14 cellular contexts compared by ENCODE assay signal in the genomic region with DNA sequence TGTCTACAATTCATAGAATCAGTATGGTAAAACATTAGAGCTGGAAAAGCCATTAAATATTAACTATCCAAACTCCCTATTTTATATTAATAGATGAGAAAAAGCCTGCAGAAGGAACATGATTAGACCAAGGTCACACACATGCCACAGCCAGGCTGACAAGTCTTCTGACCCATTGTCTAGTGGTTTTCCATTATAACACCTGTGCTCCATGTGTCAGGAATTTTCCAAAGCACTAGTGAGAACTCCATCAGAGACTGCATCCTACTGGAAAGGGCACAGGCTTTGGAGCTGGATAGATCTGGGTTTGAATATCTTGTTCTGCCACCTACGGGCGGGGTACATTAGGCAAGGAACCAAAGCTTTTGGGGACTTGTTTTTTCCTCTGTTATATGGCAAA.
DNase-seq lines count a peak whose midpoint lies in the region; ATAC-seq and TF ChIP-seq lines count a peak whose summit lies in the region.
"Had no signal": no experiment of that assay in that cellular context is flagged by ENCODE, and none has a peak within 500 bp of the region (broad histone marks: within the 10 kb centered on the region; RNA-seq: fewer than 3 reads in every experiment).

No MANE protein-coding gene starts in this region.

- H3K18ac ChIP-seq in mesenchymal stem cell (ENCODE audit: low read depth in 1 of 2, low read length in 2 of 2): peak overlapping the region in 1 of 2 experiments; percentile 5

- no peaks in the 10 kb centered on the region for H3K27me3 ChIP-seq in breast epithelium
- H3K27me3 ChIP-seq in mesenchymal stem cell (ENCODE audit: control insufficient read depth in 1 of 2, insufficient read depth in 1 of 2, low read length in 2 of 2): no peaks in the 10 kb centered on the region
- no peaks in the 10 kb centered on the region for H3K27me3 ChIP-seq in suprapubic skin
- H3K27me3 ChIP-seq: MG63, neural progenitor cell had no signal

- H3K9ac ChIP-seq in mesenchymal stem cell (ENCODE audit: low read length): no peak overlapping the region
- H3K9ac ChIP-seq: neural progenitor cell had no signal

- intact Hi-C loops in breast epithelium (cut with DNase I; ENCODE audit: low total_unique reads): loop anchor here (10.0 kb wide), 1 partner anchor 830 kb away; a partner anchor contains a TSS

- H3K14ac ChIP-seq in mesenchymal stem cell (ENCODE audit: low read length in 2 of 2): no peak overlapping the region

- H3K4me1 Mint-ChIP-seq in activated naive CD4-positive, alpha-beta T cell treated with anti-CD3 and anti-CD28 coated beads, Interleukin-2, amount 10 ng/mL, durations not matched to agents 7 days and 5 days: no peaks in the 10 kb centered on the region

- H3K27ac ChIP-seq in breast epithelium (peak overlapping the region; percentile 89 to 92), mesenchymal stem cell (ENCODE audit: low read length, poor library complexity, severe bottlenecking) (peak overlapping the region; percentile 97), suprapubic skin (peak overlapping the region; percentile 83)
- H3K27ac ChIP-seq: neural progenitor cell had no signal

- no peak overlapping the region for H2AFZ ChIP-seq in mesenchymal stem cell (ENCODE audit: low read depth, low read length)
- H2AFZ ChIP-seq: neural progenitor cell had no signal

- H4K8ac ChIP-seq in mesenchymal stem cell (ENCODE audit: low read length): no peak overlapping the region

- H3K36me3 Mint-ChIP-seq in activated naive CD4-positive, alpha-beta T cell treated with anti-CD3 and anti-CD28 coated beads, Interleukin-2, amount 10 ng/mL, durations not matched to agents 7 days and 5 days: peaks cover 5% of the 10 kb centered on the region

- CTCF ChIA-PET in activated naive CD4-positive, alpha-beta T cell treated with anti-CD3 and anti-CD28 coated beads, Interleukin-2, amount 10 ng/mL, durations not matched to agents 7 days and 5 days (lab: Charles Lee): no interaction called here

- ATAC-seq in GM18502 (IDR thresholded peaks at IDR 0.05; ENCODE audit: poor library complexity, unreplicated experiment): no peak
- ATAC-seq: CD8-positive, alpha-beta T cell; stimulated activated naive B cell treated with anti-CD40 and anti-IgM and Interleukin-4, amounts not matched to agents 10 μg/mL and 1 μg/mL and 100 μg/mL, for 72 hours had no signal

- no peak overlapping the region for H3K23ac ChIP-seq in mesenchymal stem cell (ENCODE audit: low read length in 2 of 2)

- peaks cover 4 to 22% of the 10 kb centered on the region in 2 donors for H3K4me1 ChIP-seq in breast epithelium
- H3K4me1 ChIP-seq in mesenchymal stem cell (ENCODE audit: control insufficient read depth, insufficient read depth, low read depth, low read length): peaks cover 9% of the 10 kb centered on the region
- peaks cover 75% of the 10 kb centered on the region for H3K4me1 ChIP-seq in suprapubic skin

- no peak for TF ChIP-seq EP300 in suprapubic skin (IDR thresholded peaks at IDR 0.05)

- peak overlapping the region; percentile 100 for H2AK5ac ChIP-seq in mesenchymal stem cell (ENCODE audit: low read length, severe bottlenecking)

- no peak overlapping the region for H2BK5ac ChIP-seq in mesenchymal stem cell (ENCODE audit: low read depth, low read length, poor library complexity, severe bottlenecking)

- no peak overlapping the region for H3K4me2 ChIP-seq in mesenchymal stem cell (ENCODE audit: low read length, poor library complexity, severe bottlenecking)
- H3K4me2 ChIP-seq: neural progenitor cell had no signal

- DNase-seq in HK-2 (ENCODE audit: unreplicated experiment): peak; percentile 60
- no peak for DNase-seq in breast epithelium (ENCODE audit: low spot score in 2 of 2)
- no peak for DNase-seq in mesenchymal stem cell
- DNase-seq in suprapubic skin (ENCODE audit: low spot score in 2 of 2): no peak
- DNase-seq in NCI-H1694 (lab: John Stamatoyannopoulos, UW): no peak
- DNase-seq in activated naive CD4-positive, alpha-beta T cell treated with anti-CD3 and anti-CD28 coated beads, Interleukin-2, amount 10 ng/mL, durations not matched to agents 7 days and 5 days: no peak
- DNase-seq in anterior cingulate cortex (lab: John Stamatoyannopoulos, UW): no peak
- DNase-seq: amniotic stem cell; CD8-positive, alpha-beta T cell; MG63; stimulated activated CD4-positive, alpha-beta T cell treated with anti-CD3 and anti-CD28 coated beads, Interleukin-2, amount 100 ng/mL, for 48 hours; stimulated activated naive B cell treated with anti-CD40 and anti-IgM and Interleukin-4, amounts not matched to agents 10 μg/mL and 1 μg/mL and 100 μg/mL, for 72 hours had no signal

- H3K79me1 ChIP-seq in mesenchymal stem cell (replicated peaks; ENCODE audit: low read length, poor library complexity, severe bottlenecking): peaks cover 8% of the 10 kb centered on the region

- peak overlapping the region; percentile 38 to 89 for H2BK12ac ChIP-seq in mesenchymal stem cell (ENCODE audit: low read length in 2 of 2)

- H3K36me3 ChIP-seq in breast epithelium (no peaks in the 10 kb centered on the region), mesenchymal stem cell (ENCODE audit: control insufficient read depth in 1 of 2, insufficient read depth in 2 of 2, low read depth in 1 of 2, low read length in 2 of 2) (no peaks in the 10 kb centered on the region), suprapubic skin (no peaks in the 10 kb centered on the region)
- H3K36me3 ChIP-seq: neural progenitor cell had no signal

- peaks cover 7% of the 10 kb centered on the region for H3K9me3 Mint-ChIP-seq in activated naive CD4-positive, alpha-beta T cell treated with anti-CD3 and anti-CD28 coated beads, Interleukin-2, amount 10 ng/mL, durations not matched to agents 7 days and 5 days

- no peak overlapping the region for H2BK120ac ChIP-seq in mesenchymal stem cell (ENCODE audit: low read depth, low read length)

- no peak overlapping the region for H3K4me3 ChIP-seq in breast epithelium
- no peak overlapping the region for H3K4me3 ChIP-seq in mesenchymal stem cell (ENCODE audit: insufficient read depth in 1 of 2, low read depth in 1 of 2, low read length in 2 of 2)
- H3K4me3 ChIP-seq in suprapubic skin: no peak overlapping the region
- H3K4me3 ChIP-seq: MG63, neural progenitor cell had no signal

- H3K9me3 ChIP-seq in breast epithelium (peaks cover 0 to 7% of the 10 kb centered on the region in 2 donors), mesenchymal stem cell (ENCODE audit: control insufficient read depth, low read length) (peaks cover 7% of the 10 kb centered on the region), suprapubic skin (no peaks in the 10 kb centered on the region)

- peak overlapping the region in 1 of 2 experiments; percentile 77 for H3K4ac ChIP-seq in mesenchymal stem cell (ENCODE audit: low read depth in 1 of 2, low read length in 2 of 2)

- H4K91ac ChIP-seq in mesenchymal stem cell (ENCODE audit: low read length): no peak overlapping the region

- no peak overlapping the region for H2BK15ac ChIP-seq in mesenchymal stem cell (ENCODE audit: low read depth, poor library complexity, severe bottlenecking)

- TF ChIP-seq CTCF in breast epithelium (IDR thresholded peaks at IDR 0.05) (no peak), suprapubic skin (IDR thresholded peaks at IDR 0.05) (no peak)

- H3K4me3 Mint-ChIP-seq in activated naive CD4-positive, alpha-beta T cell treated with anti-CD3 and anti-CD28 coated beads, Interleukin-2, amount 10 ng/mL, durations not matched to agents 7 days and 5 days: no peak overlapping the region
- H3K4me3 Mint-ChIP-seq: CD8-positive, alpha-beta T cell; neural progenitor cell; stimulated activated naive B cell treated with anti-CD40 and anti-IgM and Interleukin-4, amounts not matched to agents 10 μg/mL and 1 μg/mL and 100 μg/mL, for 72 hours had no signal

- no peaks in the 10 kb centered on the region for H3K27me3 Mint-ChIP-seq in activated naive CD4-positive, alpha-beta T cell treated with anti-CD3 and anti-CD28 coated beads, Interleukin-2, amount 10 ng/mL, durations not matched to agents 7 days and 5 days
- H3K27me3 Mint-ChIP-seq: stimulated activated naive B cell treated with anti-CD40 and anti-IgM and Interleukin-4, amounts not matched to agents 10 μg/mL and 1 μg/mL and 100 μg/mL, for 72 hours had no signal

- H3K27ac Mint-ChIP-seq in activated naive CD4-positive, alpha-beta T cell treated with anti-CD3 and anti-CD28 coated beads, Interleukin-2, amount 10 ng/mL, durations not matched to agents 7 days and 5 days: no peak overlapping the region
- H3K27ac Mint-ChIP-seq: neural progenitor cell; stimulated activated naive B cell treated with anti-CD40 and anti-IgM and Interleukin-4, amounts not matched to agents 10 μg/mL and 1 μg/mL and 100 μg/mL, for 72 hours had no signal

- TF ChIP-seq POLR2A in breast epithelium (IDR thresholded peaks at IDR 0.05): no peak
- TF ChIP-seq POLR2A in suprapubic skin (IDR thresholded peaks at IDR 0.05): no peak

- WGBS in mesenchymal stem cell: 93% methylated on average over 2 of the region's 2 CpGs
- WGBS in suprapubic skin: 59% methylated on average over 2 of the region's 2 CpGs
